In the genomic region with DNA sequence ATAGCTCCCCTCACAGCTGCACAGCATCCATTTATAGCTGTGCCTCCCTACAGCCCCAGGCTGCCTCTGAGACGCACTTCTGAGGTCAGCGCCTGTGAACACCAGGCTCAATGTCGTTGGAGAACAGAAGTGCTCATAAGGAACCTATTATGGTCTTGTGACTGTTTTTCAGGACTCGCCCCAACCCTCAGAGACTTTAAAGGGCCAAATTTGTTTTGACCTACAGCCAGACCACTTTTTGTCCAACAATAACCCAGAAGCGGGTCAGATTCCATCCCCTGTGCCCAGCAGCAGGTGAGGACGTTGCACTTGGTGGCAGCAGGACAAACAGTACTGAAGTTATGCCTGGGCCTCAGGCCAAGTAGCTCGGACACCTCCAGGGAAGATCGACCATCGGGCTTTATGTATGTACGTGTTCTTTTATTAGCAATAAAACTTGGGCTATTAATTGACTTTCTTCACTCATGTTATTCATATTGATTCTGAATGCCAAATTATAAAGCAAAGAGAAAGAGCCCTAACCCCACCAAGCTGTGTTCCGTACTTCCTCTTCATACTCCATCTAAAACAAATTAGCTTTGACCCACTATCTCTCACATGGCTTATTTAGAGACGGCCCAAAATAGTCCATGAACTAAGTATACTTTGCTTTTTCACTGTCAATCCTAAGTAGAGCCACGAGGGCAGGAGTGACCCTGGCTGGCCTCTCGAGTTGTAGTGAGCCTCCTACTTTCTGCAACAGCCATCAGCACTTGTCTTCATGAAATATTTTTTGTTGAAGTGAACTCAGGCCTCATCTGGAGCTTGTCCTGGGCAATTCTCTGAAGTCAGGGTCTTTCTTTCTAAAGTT, we compare ENCODE assay signal across 2 cellular contexts.
A peak's percentile ranks its signal among the peaks of the same experiment; 100 is the strongest.
TF ChIP-seq lines count a peak whose summit lies in the region.

No MANE protein-coding gene starts in this region.

TF ChIP-seq in liver, 16 proteins besides CTCF, POLR2A, EP300 and RAD21 (continued from another document):
- TF ChIP-seq, protein P1, sequence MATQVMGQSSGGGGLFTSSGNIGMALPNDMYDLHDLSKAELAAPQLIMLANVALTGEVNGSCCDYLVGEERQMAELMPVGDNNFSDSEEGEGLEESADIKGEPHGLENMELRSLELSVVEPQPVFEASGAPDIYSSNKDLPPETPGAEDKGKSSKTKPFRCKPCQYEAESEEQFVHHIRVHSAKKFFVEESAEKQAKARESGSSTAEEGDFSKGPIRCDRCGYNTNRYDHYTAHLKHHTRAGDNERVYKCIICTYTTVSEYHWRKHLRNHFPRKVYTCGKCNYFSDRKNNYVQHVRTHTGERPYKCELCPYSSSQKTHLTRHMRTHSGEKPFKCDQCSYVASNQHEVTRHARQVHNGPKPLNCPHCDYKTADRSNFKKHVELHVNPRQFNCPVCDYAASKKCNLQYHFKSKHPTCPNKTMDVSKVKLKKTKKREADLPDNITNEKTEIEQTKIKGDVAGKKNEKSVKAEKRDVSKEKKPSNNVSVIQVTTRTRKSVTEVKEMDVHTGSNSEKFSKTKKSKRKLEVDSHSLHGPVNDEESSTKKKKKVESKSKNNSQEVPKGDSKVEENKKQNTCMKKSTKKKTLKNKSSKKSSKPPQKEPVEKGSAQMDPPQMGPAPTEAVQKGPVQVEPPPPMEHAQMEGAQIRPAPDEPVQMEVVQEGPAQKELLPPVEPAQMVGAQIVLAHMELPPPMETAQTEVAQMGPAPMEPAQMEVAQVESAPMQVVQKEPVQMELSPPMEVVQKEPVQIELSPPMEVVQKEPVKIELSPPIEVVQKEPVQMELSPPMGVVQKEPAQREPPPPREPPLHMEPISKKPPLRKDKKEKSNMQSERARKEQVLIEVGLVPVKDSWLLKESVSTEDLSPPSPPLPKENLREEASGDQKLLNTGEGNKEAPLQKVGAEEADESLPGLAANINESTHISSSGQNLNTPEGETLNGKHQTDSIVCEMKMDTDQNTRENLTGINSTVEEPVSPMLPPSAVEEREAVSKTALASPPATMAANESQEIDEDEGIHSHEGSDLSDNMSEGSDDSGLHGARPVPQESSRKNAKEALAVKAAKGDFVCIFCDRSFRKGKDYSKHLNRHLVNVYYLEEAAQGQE (IDR thresholded peaks at IDR 0.05): peak; percentile 50
- TF ChIP-seq YY1 (IDR thresholded peaks at IDR 0.05) (peak; percentile 72), NR2F2 (IDR thresholded peaks at IDR 0.05) (peak; percentile 45), HNF4G (IDR thresholded peaks at IDR 0.05) (peak; percentile 84), FOXA1 (IDR thresholded peaks at IDR 0.05) (peak; percentile 49), ZBTB33 (IDR thresholded peaks at IDR 0.05) (peak; percentile 69), GABPA (IDR thresholded peaks at IDR 0.05 in 1 of 2, conservative IDR thresholded peaks at IDR 0.05 in 1 of 2) (no peak), HNF4A (conservative IDR thresholded peaks at IDR 0.05) (peak; percentile 93 to 95), EGR1 (IDR thresholded peaks at IDR 0.05; ENCODE audit: low read depth in 2 of 2) (no peak)
- TF ChIP-seq, protein P2, sequence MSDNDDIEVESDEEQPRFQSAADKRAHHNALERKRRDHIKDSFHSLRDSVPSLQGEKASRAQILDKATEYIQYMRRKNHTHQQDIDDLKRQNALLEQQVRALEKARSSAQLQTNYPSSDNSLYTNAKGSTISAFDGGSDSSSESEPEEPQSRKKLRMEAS (IDR thresholded peaks at IDR 0.05): peak; percentile 63
- TF ChIP-seq, protein P3, sequence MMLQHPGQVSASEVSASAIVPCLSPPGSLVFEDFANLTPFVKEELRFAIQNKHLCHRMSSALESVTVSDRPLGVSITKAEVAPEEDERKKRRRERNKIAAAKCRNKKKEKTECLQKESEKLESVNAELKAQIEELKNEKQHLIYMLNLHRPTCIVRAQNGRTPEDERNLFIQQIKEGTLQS (IDR thresholded peaks at IDR 0.05): no peak

TF ChIP-seq in HepG2, 621 proteins besides CTCF, POLR2A, EP300 and RAD21 (continued from another document):
- TF ChIP-seq ZNF180 (CRISPR knock-in tag; IDR thresholded peaks at IDR 0.05; ENCODE audit: borderline replicate concordance, low read depth) (no peak), ZNF121 (CRISPR knock-in tag; IDR thresholded peaks at IDR 0.05) (no peak), MXD1 (CRISPR knock-in tag; IDR thresholded peaks at IDR 0.05) (no peak), IRX3 (CRISPR knock-in tag; IDR thresholded peaks at IDR 0.05; ENCODE audit: borderline replicate concordance, low read depth) (no peak)
